ENCODE assay signal across 8 cellular contexts in the genomic region with DNA sequence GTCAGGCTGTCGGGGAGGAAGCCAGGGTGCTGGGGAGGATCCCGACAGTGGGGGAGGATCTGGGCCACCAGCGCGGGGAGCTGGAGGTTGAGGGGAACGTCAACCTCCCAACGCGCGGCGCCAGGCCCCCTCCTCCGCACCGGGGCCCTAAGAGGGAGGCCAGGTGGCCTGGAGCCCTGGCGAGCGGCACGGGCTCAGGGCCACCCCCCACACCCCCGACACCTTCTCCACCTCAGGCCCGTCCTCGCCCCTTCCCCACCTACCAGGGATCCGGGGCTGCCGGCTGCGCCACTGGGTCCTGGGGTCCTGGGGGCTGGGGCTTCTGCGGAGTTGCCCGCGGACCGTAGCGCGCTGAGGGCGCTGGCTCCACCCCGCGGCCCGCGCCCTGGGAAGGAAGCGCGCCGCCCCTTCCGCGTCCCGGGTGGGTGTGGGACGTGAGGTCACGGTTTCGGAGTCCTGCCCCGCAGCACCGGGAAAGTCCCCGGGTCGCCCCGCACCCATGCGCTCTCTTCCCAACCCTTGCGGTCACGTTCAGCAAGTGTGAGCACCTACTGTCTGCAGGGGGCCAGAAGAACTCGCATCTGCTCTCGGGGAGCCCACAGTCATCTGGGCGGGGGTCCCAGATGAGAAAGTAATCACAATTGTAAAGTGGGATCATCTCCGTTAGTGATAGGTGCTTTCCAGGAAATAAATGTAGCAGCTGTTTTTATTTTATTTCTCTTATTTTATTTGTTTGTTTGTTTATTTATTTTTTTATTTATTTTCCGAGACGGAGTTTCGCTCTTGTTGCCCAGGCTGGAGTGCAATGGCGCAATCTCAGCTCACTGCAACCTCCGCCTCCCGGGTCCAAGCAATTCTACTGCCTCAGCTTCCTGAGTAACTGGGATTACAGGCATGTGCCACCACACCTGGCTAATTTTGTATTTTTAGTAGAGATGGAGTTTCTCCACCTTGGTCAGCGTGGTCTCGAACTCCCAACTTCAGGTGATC. TPM values are rescaled to one million over a fixed set of nuclear protein-coding genes. Genes with fewer than 3 reads are reported as not detected.
DNase-seq lines count a peak whose midpoint lies in the region; ATAC-seq and TF ChIP-seq lines count a peak whose summit lies in the region.

A gene (minus strand): TSS at position 362 of the 990 bp plus-strand sequence. CDS start 13,335 bp downstream, outside the sequence.

- H3K27ac ChIP-seq in right atrium auricular region, result peak within 1 kb of the TSS; percentile 88 to 92

- H3K4me1 ChIP-seq in adipocyte (ENCODE audit: control insufficient read depth, insufficient read depth, low read length), result peaks cover 10% of the 10 kb centered on the region
- peaks cover 0 to 31% of the 10 kb centered on the region in 2 donors for H3K4me1 ChIP-seq in right atrium auricular region

- H3K27me3 ChIP-seq in adipocyte (replicated peaks; ENCODE audit: control insufficient read depth, insufficient read depth, low read length) (no peaks in the 10 kb centered on the region), right atrium auricular region (no peaks in the 10 kb centered on the region)

- peak in 1 of 2 donors; percentile 39 for TF ChIP-seq CTCF in right atrium auricular region (IDR thresholded peaks at IDR 0.05)
- TF ChIP-seq CTCF in retinal pigment epithelial cell (conservative IDR thresholded peaks at IDR 0.05; ENCODE audit: low read depth, low read length), result no peak

- peak; percentile 10 for DNase-seq in NCI-H82 (lab: John Stamatoyannopoulos, UW)
- DNase-seq in NCI-H82 treated with DMSO at 0.1 percent for 48 hours (lab: John Stamatoyannopoulos, UW; ENCODE audit: unreplicated experiment), result no peak
- peak; percentile 88 for DNase-seq in adipocyte (ENCODE audit: low read depth)
- peak; percentile 72 for DNase-seq in right atrium auricular region (ENCODE audit: low spot score)
- DNase-seq in retinal pigment epithelial cell (ENCODE audit: low read depth), result no peak
- no peak for DNase-seq in cerebellum (ENCODE audit: low spot score)

- H3K4me3 ChIP-seq in adipocyte (ENCODE audit: low read length) (peak within 1 kb of the TSS; percentile 98), right atrium auricular region (peak within 1 kb of the TSS; percentile 75 to 87), retinal pigment epithelial cell (ENCODE audit: low read length) (peak within 1 kb of the TSS; percentile 64)

- intact Hi-C loops in T-helper 1 cell treated with Interleukin-12 subunit alpha and Interleukin-12 subunit beta and Interleukin-4 antibody, amounts not matched to agents 30 ng/mL and 1 ng/mL, for 36 hours (cut with micrococcal nuclease), result loop anchor here (1.0 to 5.0 kb wide), 4 partner anchors 16 to 81 kb away; a partner anchor contains a TSS

- H3K9ac ChIP-seq in adipocyte (ENCODE audit: low read length), result peak within 1 kb of the TSS; percentile 84

- no peaks in the 10 kb centered on the region for H3K9me3 ChIP-seq in adipocyte (ENCODE audit: control insufficient read depth, low read length)
- H3K9me3 ChIP-seq in right atrium auricular region, result no peaks in the 10 kb centered on the region

- no peaks in the 10 kb centered on the region for H3K36me3 ChIP-seq in adipocyte (ENCODE audit: control insufficient read depth, insufficient read depth, low read length, severe bottlenecking)
- H3K36me3 ChIP-seq in right atrium auricular region, result no peaks in the 10 kb centered on the region

- ATAC-seq in HG03135 (IDR thresholded peaks at IDR 0.05; ENCODE audit: unreplicated experiment), result peak; percentile 51

RNA-seq across cellular contexts. Expression of the gene that starts here (rescaled TPM):
- 25.9 and 26.3 TPM in 2 replicates for total RNA-seq in T-helper 1 cell treated with Interleukin-12 subunit alpha and Interleukin-12 subunit beta and Interleukin-4 antibody, amounts not matched to agents 30 ng/mL and 1 ng/mL, for 36 hours
- total RNA-seq in right atrium auricular region (1 to 10 TPM; 3.0 to 7.6 TPM), cerebellum (0.91 TPM)

Comparison
In these comparisons a context has a peak if more than half of its experiments do, and no peak if none do; other contexts are left out.
1. DNase-seq: peak in NCI-H82 (single experiment), adipocyte (single experiment) and right atrium auricular region (single experiment); none in NCI-H82 treated with DMSO at 0.1 percent for 48 hours (single experiment), retinal pigment epithelial cell (single experiment) and cerebellum (single experiment).
2. Peak in every context shown above with its lines, with median percentiles within 50 percentile points of each other: H3K4me3 ChIP-seq.